9 cellular contexts compared by ENCODE assay signal in the genomic region with DNA sequence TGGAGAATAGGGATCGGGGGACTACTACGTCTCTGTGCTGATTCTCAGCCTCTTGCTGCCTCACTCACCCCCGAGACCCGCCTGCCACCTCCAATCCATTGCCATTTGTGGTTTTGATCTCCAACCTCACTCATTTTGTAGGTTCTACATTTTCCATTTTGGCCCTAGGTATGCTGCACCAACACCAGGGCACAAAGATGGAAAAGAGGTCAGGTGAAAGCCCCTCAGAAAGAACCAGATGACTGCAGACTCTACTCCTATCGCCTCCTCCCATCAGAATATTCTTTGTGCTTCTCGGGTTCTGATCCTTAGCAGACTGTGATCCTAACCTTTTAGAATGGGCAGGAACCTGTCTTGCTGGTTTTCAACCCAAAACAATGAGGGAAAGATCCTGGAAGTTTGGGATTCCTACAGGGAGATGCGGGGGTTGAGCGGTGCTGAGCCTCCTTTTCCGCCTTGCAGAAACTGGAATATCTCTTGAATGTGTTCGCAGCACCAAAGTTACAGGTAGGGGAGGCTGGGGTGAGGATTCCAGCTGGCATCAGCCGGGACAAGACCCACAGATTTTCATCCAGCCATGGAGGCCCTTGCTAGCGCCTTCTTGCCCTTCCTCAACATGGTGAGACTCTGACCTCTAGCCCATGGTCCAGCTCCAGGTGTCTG. TPM values are rescaled to one million over a fixed set of nuclear protein-coding genes. Genes with fewer than 3 reads are reported as not detected.
A peak's percentile ranks its signal among the peaks of the same experiment; 100 is the strongest.
DNase-seq lines count a peak whose midpoint lies in the region; ATAC-seq and TF ChIP-seq lines count a peak whose summit lies in the region.
"Had no signal": no experiment of that assay in that cellular context is flagged by ENCODE, and none has a peak within 500 bp of the region (broad histone marks: within the 10 kb centered on the region; RNA-seq: fewer than 3 reads in every experiment).

No MANE protein-coding gene starts in this region.

- H3K9me3 Mint-ChIP-seq in nephron: no peaks in the 10 kb centered on the region

- H4K20me1 ChIP-seq in BLaER1: peaks cover 45% of the 10 kb centered on the region; the same call in 1 of the 2 replicates
- no peaks in the 10 kb centered on the region for H4K20me1 ChIP-seq in mammary epithelial cell (ENCODE audit: insufficient read depth, low read length)

- no peaks in the 10 kb centered on the region for H3K4me1 ChIP-seq in BLaER1
- peaks cover 31% of the 10 kb centered on the region for H3K4me1 ChIP-seq in HUES48 (ENCODE audit: control insufficient read depth, insufficient read depth, low read length)
- H3K4me1 ChIP-seq in mammary epithelial cell (ENCODE audit: insufficient read depth, low read length): peaks cover 11% of the 10 kb centered on the region

- in situ Hi-C loops in mammary epithelial cell (cut with MboI; ENCODE audit: low sequenced_read_pairs in 2 of 2): no loop called here

- no peak overlapping the region for H3K27ac Mint-ChIP-seq in nephron

- H3K4me2 ChIP-seq in BLaER1 (no peak overlapping the region), mammary epithelial cell (ENCODE audit: insufficient read depth, low read depth, low read length) (peak overlapping the region; percentile 91)

- no peak for DNase-seq in mammary epithelial cell
- DNase-seq in NCI-H1105 treated with DMSO at 0.1 percent for 48 hours (lab: John Stamatoyannopoulos, UW): no peak
- no peak for DNase-seq in RKO (ENCODE audit: low spot score)
- no peak for DNase-seq in NK-92 treated with Interleukin-12 subunit alpha and Interleukin-12 subunit beta, amount 100 ng/mL, for 24 hours (lab: John Stamatoyannopoulos, UW)

- H3K36me3 ChIP-seq in BLaER1 (no peaks in the 10 kb centered on the region), HUES48 (ENCODE audit: control insufficient read depth, insufficient read depth, low read length) (no peaks in the 10 kb centered on the region), mammary epithelial cell (ENCODE audit: insufficient read depth, low read length) (no peaks in the 10 kb centered on the region)

- no peak for TF ChIP-seq CTCF in mammary epithelial cell (conservative IDR thresholded peaks at IDR 0.05 in 1 of 2, IDR thresholded peaks at IDR 0.05 in 1 of 2; ENCODE audit: extremely low read depth in 1 of 2, insufficient read depth in 1 of 2, low read depth in 1 of 2, low read length in 2 of 2)
- TF ChIP-seq CTCF in nephron (IDR thresholded peaks at IDR 0.05; ENCODE audit: unreplicated experiment in 3 of 3): no peak

- H3K4me3 ChIP-seq in BLaER1 (peak overlapping the region; percentile 31; the same call in 1 of the 2 replicates), HUES48 (ENCODE audit: low read depth, low read length) (peak overlapping the region; percentile 59), mammary epithelial cell (replicated peaks in 1 of 3; ENCODE audit: insufficient read depth in 1 of 3, low read depth in 2 of 3, low read length in 3 of 3) (peak overlapping the region in 1 of 3 experiments; percentile 19)

- H3K27me3 ChIP-seq in BLaER1: peaks cover 100% of the 10 kb centered on the region
- peaks cover 93% of the 10 kb centered on the region for H3K27me3 ChIP-seq in HUES48 (ENCODE audit: control insufficient read depth, insufficient read depth, low read length)
- H3K27me3 ChIP-seq in mammary epithelial cell (ENCODE audit: insufficient read depth, low read length): peaks cover 21% of the 10 kb centered on the region

- peaks cover 100% of the 10 kb centered on the region for H3K27me3 Mint-ChIP-seq in nephron (ENCODE audit: low read depth)

- no peaks in the 10 kb centered on the region for H3K36me3 Mint-ChIP-seq in nephron (ENCODE audit: low read depth)

- H3K27ac ChIP-seq in BLaER1 (no peak overlapping the region), HUES48 (ENCODE audit: low read depth, low read length) (peak overlapping the region; percentile 49), mammary epithelial cell (ENCODE audit: insufficient read depth, low read depth, low read length) (no peak overlapping the region)

- intact Hi-C loops in mammary epithelial cell (cut with micrococcal nuclease): loop anchor here (2.0 kb wide), 1 partner anchor 19 kb away; no protein-coding TSS in a partner anchor

- H3K9me3 ChIP-seq in BLaER1 (peaks cover 20% of the 10 kb centered on the region), HUES48 (ENCODE audit: control insufficient read depth, insufficient read depth, low read length) (no peaks in the 10 kb centered on the region), mammary epithelial cell (replicated peaks; ENCODE audit: insufficient read depth, low read length) (no peaks in the 10 kb centered on the region)

- WGBS in mammary epithelial cell (ENCODE audit: low coverage, missing lambda C conversion rate): 43% methylated on average over 4 of the region's 12 CpGs

- H3K4me3 Mint-ChIP-seq in nephron: peak overlapping the region in 2 of 3 experiments; percentile 27 to 51

- no TSS peak for BruUV-seq in mammary epithelial cell (replicated peaks; lab: Mats Ljungman, UMichigan)

- H3K9ac ChIP-seq in BLaER1 (no peak overlapping the region), HUES48 (ENCODE audit: low read depth, low read length) (0 out of 2 replicates have a peak overlapping the region, but pooled peaks have one; percentile 11), mammary epithelial cell (ENCODE audit: insufficient read depth, low read length) (no peak overlapping the region)

- peak overlapping the region; percentile 65 for H2AFZ ChIP-seq in mammary epithelial cell (ENCODE audit: low read depth, low read length)

- no peak for ATAC-seq in HG03442 (IDR thresholded peaks at IDR 0.05; ENCODE audit: unreplicated experiment)

- H3K4me1 Mint-ChIP-seq in nephron: peaks cover 6% of the 10 kb centered on the region

- CTCF ChIA-PET in mammary epithelial cell (lab: Charles Lee; ENCODE audit: low non-redundant PET): interaction anchor here (0.6 kb wide), 1 partner anchor 36 kb away, joined by 3 read pairs; no protein-coding TSS in a partner anchor

- dilution Hi-C loops in mammary epithelial cell (cut with HindIII; ENCODE audit: low sequenced_read_pairs): no loop called here

- H3K79me2 ChIP-seq in mammary epithelial cell (ENCODE audit: insufficient read depth, low read length): no peaks in the 10 kb centered on the region

RNA-seq across cellular contexts. Expression of a gene that starts 53.1 kb away (rescaled TPM):
- total RNA-seq in mammary epithelial cell: not detected
- polyA plus RNA-seq in mammary epithelial cell: not detected
- polyA minus RNA-seq in mammary epithelial cell: not detected
- total RNA-seq: frontal cortex had no signal
